ENCODE assay signal across 21 cellular contexts in genomic region chr17:28547096-28547622, GRCh38. TPM values are rescaled to one million over a fixed set of nuclear protein-coding genes. Genes with fewer than 3 reads are reported as not detected.
DNase-seq lines count a peak whose midpoint lies in the region; ATAC-seq and TF ChIP-seq lines count a peak whose summit lies in the region.
"Had no signal": no experiment of that assay in that cellular context is flagged by ENCODE, and none has a peak within 500 bp of the region (broad histone marks: within the 10 kb centered on the region; RNA-seq: fewer than 3 reads in every experiment).

No MANE protein-coding gene starts in this region.

- ATAC-seq in CD8-positive, alpha-beta T cell: no peak
- ATAC-seq in naive thymus-derived CD4-positive, alpha-beta T cell: no peak
- ATAC-seq in GM21576 (IDR thresholded peaks at IDR 0.05; ENCODE audit: unreplicated experiment): no peak

- H3K4me1 Mint-ChIP-seq in T-helper 1 cell treated with Interleukin-12 subunit alpha and Interleukin-12 subunit beta and Interleukin-4 antibody, amounts not matched to agents 30 μg/mL and 1 μg/mL, for 36 hours (ENCODE audit: low read depth): peaks cover 41% of the 10 kb centered on the region
- H3K4me1 Mint-ChIP-seq in CD8-positive, alpha-beta T cell (ENCODE audit: low read depth): peaks cover 43% of the 10 kb centered on the region
- H3K4me1 Mint-ChIP-seq in activated T-helper 1 cell treated with anti-CD3 and anti-CD28 coated beads, Interleukin-12 subunit alpha, Interleukin-12 subunit beta, Interleukin-2, Interleukin-4 antibody, amounts not matched to agents 30 ng/mL and 10 ng/mL and 1 ng/mL, durations not matched to agents 14 hours and 24 hours and 36 hours (ENCODE audit: low read depth): peaks cover 47% of the 10 kb centered on the region
- H3K4me1 Mint-ChIP-seq in naive thymus-derived CD4-positive, alpha-beta T cell: peaks cover 35 to 55% (median 47%) of the 10 kb centered on the region in 7 donors

- no peaks in the 10 kb centered on the region for H3K9me3 Mint-ChIP-seq in T-helper 1 cell treated with Interleukin-12 subunit alpha and Interleukin-12 subunit beta and Interleukin-4 antibody, amounts not matched to agents 30 μg/mL and 1 μg/mL, for 36 hours
- no peaks in the 10 kb centered on the region for H3K9me3 Mint-ChIP-seq in CD8-positive, alpha-beta T cell
- H3K9me3 Mint-ChIP-seq in activated T-helper 1 cell treated with anti-CD3 and anti-CD28 coated beads, Interleukin-12 subunit alpha, Interleukin-12 subunit beta, Interleukin-2, Interleukin-4 antibody, amounts not matched to agents 30 ng/mL and 10 ng/mL and 1 ng/mL, durations not matched to agents 14 hours and 24 hours and 36 hours: no peaks in the 10 kb centered on the region
- H3K9me3 Mint-ChIP-seq in naive thymus-derived CD4-positive, alpha-beta T cell: no peaks in the 10 kb centered on the region
- H3K9me3 Mint-ChIP-seq: neural progenitor cell, type B pancreatic cell had no signal

- TF ChIP-seq CTCF in CD8-positive, alpha-beta T cell (IDR thresholded peaks at IDR 0.05): no peak
- no peak for TF ChIP-seq CTCF in hepatocyte (IDR thresholded peaks at IDR 0.05; ENCODE audit: poor library complexity)

- 88% methylated on average over 14 of the region's 14 CpGs for WGBS in hepatocyte (ENCODE audit: low lambda C conversion rate, missing lambda C conversion rate)

- POLR2A ChIA-PET in CD8-positive, alpha-beta T cell (lab: Charles Lee): interaction anchor here (1.1 to 2.6 kb wide), 4 partner anchors 24 to 98 kb away, joined by 3 to 7 read pairs (median 4); partner anchors contain the start of genes ALDOC, BLTP2 and PIGS
- POLR2A ChIA-PET in naive thymus-derived CD4-positive, alpha-beta T cell (lab: Charles Lee): interaction anchor here (0.6 to 10.1 kb wide), 8 partner anchors 9 to 132 kb away, joined by 3 to 102 read pairs (median 4); partner anchors contain the start of genes ALDOC, PIGS and SPAG5

- H3K4me1 ChIP-seq in CD8-positive, alpha-beta T cell (ENCODE audit: insufficient read depth, low read length): peaks cover 51% of the 10 kb centered on the region
- H3K4me1 ChIP-seq in naive thymus-derived CD4-positive, alpha-beta T cell (ENCODE audit: control insufficient read depth in 2 of 2, insufficient read depth in 2 of 2, low read length in 2 of 2): peaks cover 30 to 44% of the 10 kb centered on the region in 2 donors
- peaks cover 11% of the 10 kb centered on the region for H3K4me1 ChIP-seq in hepatocyte (ENCODE audit: insufficient read depth)

- H4K20me1 ChIP-seq in hepatocyte (ENCODE audit: insufficient read depth, poor library complexity, severe bottlenecking): peaks cover 10% of the 10 kb centered on the region

- H3K36me3 ChIP-seq in CD8-positive, alpha-beta T cell (ENCODE audit: insufficient read depth, low read length): peaks cover 14% of the 10 kb centered on the region
- H3K36me3 ChIP-seq in naive thymus-derived CD4-positive, alpha-beta T cell (ENCODE audit: control insufficient read depth in 2 of 3, insufficient read depth in 3 of 3, low read length in 3 of 3): no peaks in the 10 kb centered on the region
- no peaks in the 10 kb centered on the region for H3K36me3 ChIP-seq in hepatocyte (replicated peaks; ENCODE audit: insufficient read depth, low read depth)
- H3K36me3 ChIP-seq: neural progenitor cell had no signal

- H3K9me2 ChIP-seq in hepatocyte (replicated peaks; ENCODE audit: insufficient read depth): no peaks in the 10 kb centered on the region

- H3K27ac ChIP-seq in CD8-positive, alpha-beta T cell (ENCODE audit: low read depth, low read length): peak overlapping the region; percentile 39
- peak overlapping the region; percentile 89 for H3K27ac ChIP-seq in naive thymus-derived CD4-positive, alpha-beta T cell (ENCODE audit: low read depth, low read length)
- no peak overlapping the region for H3K27ac ChIP-seq in hepatocyte
- H3K27ac ChIP-seq: 22Rv1, neural progenitor cell had no signal

- DNase-seq in T-helper 1 cell (no peak), DMS114 treated with DMSO at 0.1 percent for 48 hours (lab: John Stamatoyannopoulos, UW; ENCODE audit: unreplicated experiment) (no peak), hepatocyte (ENCODE audit: low spot score) (no peak)
- no peak for DNase-seq in CD8-positive, alpha-beta T cell
- no peak for DNase-seq in activated T-helper 1 cell treated with anti-CD3 and anti-CD28 coated beads, Interleukin-12 subunit alpha, Interleukin-12 subunit beta, Interleukin-2, Interleukin-4 antibody, amounts not matched to agents 30 ng/mL and 10 ng/mL and 1 ng/mL, durations not matched to agents 14 hours and 24 hours and 36 hours (ENCODE audit: low spot score)
- DNase-seq in naive thymus-derived CD4-positive, alpha-beta T cell: no peak
- DNase-seq: activated CD8-positive, alpha-beta memory T cell treated with anti-CD3 and anti-CD28 coated beads, Interleukin-2, amount 50 U/mL, for 4 hours; DMS79; effector memory CD4-positive, alpha-beta T cell; mesendoderm; NCI-H1105 treated with DMSO at 0.1 percent for 48 hours; NCI-H2171; NCI-H774; SW 1271 had no signal

- no peak overlapping the region for H3K4me2 ChIP-seq in hepatocyte
- H3K4me2 ChIP-seq: neural progenitor cell had no signal

- H3K27ac Mint-ChIP-seq in T-helper 1 cell treated with Interleukin-12 subunit alpha and Interleukin-12 subunit beta and Interleukin-4 antibody, amounts not matched to agents 30 μg/mL and 1 μg/mL, for 36 hours: peak overlapping the region; percentile 98
- peak overlapping the region; percentile 93 for H3K27ac Mint-ChIP-seq in CD8-positive, alpha-beta T cell
- no peak overlapping the region for H3K27ac Mint-ChIP-seq in activated T-helper 1 cell treated with anti-CD3 and anti-CD28 coated beads, Interleukin-12 subunit alpha, Interleukin-12 subunit beta, Interleukin-2, Interleukin-4 antibody, amounts not matched to agents 30 ng/mL and 10 ng/mL and 1 ng/mL, durations not matched to agents 14 hours and 24 hours and 36 hours
- peak overlapping the region; percentile 82 to 98 (median 96) for H3K27ac Mint-ChIP-seq in naive thymus-derived CD4-positive, alpha-beta T cell
- H3K27ac Mint-ChIP-seq: type B pancreatic cell had no signal

- no peaks in the 10 kb centered on the region for H3K27me3 Mint-ChIP-seq in T-helper 1 cell treated with Interleukin-12 subunit alpha and Interleukin-12 subunit beta and Interleukin-4 antibody, amounts not matched to agents 30 μg/mL and 1 μg/mL, for 36 hours (ENCODE audit: low read depth)
- no peaks in the 10 kb centered on the region for H3K27me3 Mint-ChIP-seq in CD8-positive, alpha-beta T cell (ENCODE audit: low read depth)
- H3K27me3 Mint-ChIP-seq in activated T-helper 1 cell treated with anti-CD3 and anti-CD28 coated beads, Interleukin-12 subunit alpha, Interleukin-12 subunit beta, Interleukin-2, Interleukin-4 antibody, amounts not matched to agents 30 ng/mL and 10 ng/mL and 1 ng/mL, durations not matched to agents 14 hours and 24 hours and 36 hours (ENCODE audit: insufficient read depth): no peaks in the 10 kb centered on the region
- no peaks in the 10 kb centered on the region for H3K27me3 Mint-ChIP-seq in naive thymus-derived CD4-positive, alpha-beta T cell
- H3K27me3 Mint-ChIP-seq: type B pancreatic cell had no signal

- no peak overlapping the region for H2AFZ ChIP-seq in hepatocyte
- H2AFZ ChIP-seq: neural progenitor cell had no signal

- H3K27me3 ChIP-seq in CD8-positive, alpha-beta T cell (ENCODE audit: insufficient read depth, low read length): no peaks in the 10 kb centered on the region
- no peaks in the 10 kb centered on the region for H3K27me3 ChIP-seq in naive thymus-derived CD4-positive, alpha-beta T cell (ENCODE audit: control insufficient read depth in 2 of 2, insufficient read depth in 2 of 2, low read length in 2 of 2)
- no peaks in the 10 kb centered on the region for H3K27me3 ChIP-seq in hepatocyte
- H3K27me3 ChIP-seq: neural progenitor cell had no signal

- peak overlapping the region; percentile 33 for H3K4me3 ChIP-seq in CD8-positive, alpha-beta T cell (ENCODE audit: low read depth, low read length)
- H3K4me3 ChIP-seq in naive thymus-derived CD4-positive, alpha-beta T cell (ENCODE audit: low read length): no peak overlapping the region
- H3K4me3 ChIP-seq in hepatocyte: no peak overlapping the region
- H3K4me3 ChIP-seq: neural progenitor cell had no signal

- peaks cover 20% of the 10 kb centered on the region for H3K36me3 Mint-ChIP-seq in T-helper 1 cell treated with Interleukin-12 subunit alpha and Interleukin-12 subunit beta and Interleukin-4 antibody, amounts not matched to agents 30 μg/mL and 1 μg/mL, for 36 hours (ENCODE audit: low read depth)
- H3K36me3 Mint-ChIP-seq in CD8-positive, alpha-beta T cell: peaks cover 10% of the 10 kb centered on the region
- peaks cover 8% of the 10 kb centered on the region for H3K36me3 Mint-ChIP-seq in activated T-helper 1 cell treated with anti-CD3 and anti-CD28 coated beads, Interleukin-12 subunit alpha, Interleukin-12 subunit beta, Interleukin-2, Interleukin-4 antibody, amounts not matched to agents 30 ng/mL and 10 ng/mL and 1 ng/mL, durations not matched to agents 14 hours and 24 hours and 36 hours (ENCODE audit: low read depth)
- H3K36me3 Mint-ChIP-seq in naive thymus-derived CD4-positive, alpha-beta T cell: peaks cover 0 to 6% (median 0%) of the 10 kb centered on the region in 5 donors
- H3K36me3 Mint-ChIP-seq: neural progenitor cell, type B pancreatic cell had no signal

- peaks cover 22% of the 10 kb centered on the region for H3K79me2 ChIP-seq in hepatocyte

- peak overlapping the region; percentile 23 for H3K4me3 Mint-ChIP-seq in T-helper 1 cell treated with Interleukin-12 subunit alpha and Interleukin-12 subunit beta and Interleukin-4 antibody, amounts not matched to agents 30 μg/mL and 1 μg/mL, for 36 hours
- H3K4me3 Mint-ChIP-seq in CD8-positive, alpha-beta T cell: peak overlapping the region; percentile 47
- peak overlapping the region; percentile 27 for H3K4me3 Mint-ChIP-seq in activated T-helper 1 cell treated with anti-CD3 and anti-CD28 coated beads, Interleukin-12 subunit alpha, Interleukin-12 subunit beta, Interleukin-2, Interleukin-4 antibody, amounts not matched to agents 30 ng/mL and 10 ng/mL and 1 ng/mL, durations not matched to agents 14 hours and 24 hours and 36 hours
- peak overlapping the region; percentile 65 to 99 (median 74) for H3K4me3 Mint-ChIP-seq in naive thymus-derived CD4-positive, alpha-beta T cell
- H3K4me3 Mint-ChIP-seq: neural progenitor cell, type B pancreatic cell had no signal

- no peaks in the 10 kb centered on the region for H3K9me3 ChIP-seq in CD8-positive, alpha-beta T cell (ENCODE audit: low read length)
- no peaks in the 10 kb centered on the region for H3K9me3 ChIP-seq in naive thymus-derived CD4-positive, alpha-beta T cell (ENCODE audit: control insufficient read depth in 2 of 3, low read length in 3 of 3)
- no peaks in the 10 kb centered on the region for H3K9me3 ChIP-seq in hepatocyte (ENCODE audit: low read depth)

- intact Hi-C loops in CD8-positive, alpha-beta T cell (cut with DNase I, micrococcal nuclease): loop anchor here (5.0 kb wide), 1 partner anchor 65 kb away; the partner anchor contains the start of gene RSKR (in 2 of the 2)
- intact Hi-C loops in activated T-helper 1 cell treated with anti-CD3 and anti-CD28 coated beads, Interleukin-12 subunit alpha, Interleukin-12 subunit beta, Interleukin-2, Interleukin-4 antibody, amounts not matched to agents 30 ng/mL and 10 ng/mL and 1 ng/mL, durations not matched to agents 14 hours and 24 hours and 36 hours (cut with micrococcal nuclease): loop anchor here (5.0 kb wide), 2 partner anchors 65 to 175 kb away; partner anchors contain the start of genes RSKR, SARM1 and VTN
- intact Hi-C loops in naive thymus-derived CD4-positive, alpha-beta T cell (cut with micrococcal nuclease): loop anchor here (10.0 kb wide), 2 partner anchors 212 to 312 kb away; partner anchors contain the start of genes IFT20 (in 1 of the 2) and TNFAIP1 (in 1 of the 2)

- CTCF ChIA-PET in CD8-positive, alpha-beta T cell (lab: Charles Lee): interaction anchor here (0.7 to 5.7 kb wide), 13 partner anchors 7 to 130 kb away, joined by 3 to 42 read pairs (median 5); partner anchors contain the start of genes ALDOC and PIGS
- CTCF ChIA-PET in naive thymus-derived CD4-positive, alpha-beta T cell (lab: Charles Lee): interaction anchor here (0.6 to 1.1 kb wide), 2 partner anchors 66 to 908 kb away, joined by 3 read pairs; no protein-coding TSS in a partner anchor

RNA-seq across cellular contexts. Expression of gene UNC119, which starts 5.3 kb away (rescaled TPM):
- total RNA-seq in CD8-positive, alpha-beta T cell: 10 to 100 TPM; 48.9 to 49.9 TPM
- 63.3 and 63.9 TPM in 2 replicates for total RNA-seq in activated T-helper 1 cell treated with anti-CD3 and anti-CD28 coated beads, Interleukin-12 subunit alpha, Interleukin-12 subunit beta, Interleukin-2, Interleukin-4 antibody, amounts not matched to agents 30 ng/mL and 10 ng/mL and 1 ng/mL, durations not matched to agents 14 hours and 24 hours and 36 hours
- 100 to 1,000 TPM in 1 of 5 experiments, 10 to 100 TPM in 4; 40.6 to 108 (median 90.2) TPM for total RNA-seq in naive thymus-derived CD4-positive, alpha-beta T cell
- polyA plus RNA-seq in naive thymus-derived CD4-positive, alpha-beta T cell: 10 to 100 TPM; 37.7 to 48.1 TPM
- 65.2 and 68.1 TPM in 2 replicates for total RNA-seq in hepatocyte
- polyA plus RNA-seq in hepatocyte: 85.5 and 87.6 TPM in 2 replicates

RNA-seq across cellular contexts. Expression of gene PIGS, which starts 24.2 kb away (rescaled TPM):
- 10 to 100 TPM; 46.2 to 60.0 TPM for total RNA-seq in CD8-positive, alpha-beta T cell
- 57.8 and 61.2 TPM in 2 replicates for total RNA-seq in activated T-helper 1 cell treated with anti-CD3 and anti-CD28 coated beads, Interleukin-12 subunit alpha, Interleukin-12 subunit beta, Interleukin-2, Interleukin-4 antibody, amounts not matched to agents 30 ng/mL and 10 ng/mL and 1 ng/mL, durations not matched to agents 14 hours and 24 hours and 36 hours
- total RNA-seq in naive thymus-derived CD4-positive, alpha-beta T cell: 10 to 100 TPM; 58.5 to 71.2 (median 62.4) TPM
- polyA plus RNA-seq in naive thymus-derived CD4-positive, alpha-beta T cell: 10 to 100 TPM; 46.6 to 53.5 TPM
- total RNA-seq in hepatocyte: 39.5 and 59.1 TPM in 2 replicates
- polyA plus RNA-seq in hepatocyte: 65.4 and 78.2 TPM in 2 replicates

RNA-seq across cellular contexts. Expression of gene ALDOC, which starts 29.5 kb away (rescaled TPM):
- total RNA-seq in CD8-positive, alpha-beta T cell: 10 to 100 TPM; 16.3 to 16.5 TPM
- total RNA-seq in activated T-helper 1 cell treated with anti-CD3 and anti-CD28 coated beads, Interleukin-12 subunit alpha, Interleukin-12 subunit beta, Interleukin-2, Interleukin-4 antibody, amounts not matched to agents 30 ng/mL and 10 ng/mL and 1 ng/mL, durations not matched to agents 14 hours and 24 hours and 36 hours: 44.0 and 47.6 TPM in 2 replicates
- 100 to 1,000 TPM in 1 of 5 experiments, 10 to 100 TPM in 4; 24.5 to 159 (median 40.1) TPM for total RNA-seq in naive thymus-derived CD4-positive, alpha-beta T cell
- polyA plus RNA-seq in naive thymus-derived CD4-positive, alpha-beta T cell: 100 to 1,000 TPM in 1 of 2 donors, 10 to 100 TPM in 1; 92.9 to 103 TPM
- 31.8 and 34.5 TPM in 2 replicates for total RNA-seq in hepatocyte
- polyA plus RNA-seq in hepatocyte: 14.9 and 16.2 TPM in 2 replicates

RNA-seq across cellular contexts. Expression of gene FOXN1, which starts 41.0 kb away (rescaled TPM):
- not detected for total RNA-seq in CD8-positive, alpha-beta T cell
- not detected in 2 replicates for total RNA-seq in activated T-helper 1 cell treated with anti-CD3 and anti-CD28 coated beads, Interleukin-12 subunit alpha, Interleukin-12 subunit beta, Interleukin-2, Interleukin-4 antibody, amounts not matched to agents 30 ng/mL and 10 ng/mL and 1 ng/mL, durations not matched to agents 14 hours and 24 hours and 36 hours
- total RNA-seq in naive thymus-derived CD4-positive, alpha-beta T cell: not detected
- not detected for polyA plus RNA-seq in naive thymus-derived CD4-positive, alpha-beta T cell
- not detected in 2 replicates for total RNA-seq in hepatocyte
- polyA plus RNA-seq in hepatocyte: 0.87 TPM in 1 of 2 replicates, not detected in the other
- total RNA-seq: cardiac septum, fibroblast of lung had no signal
- polyA plus RNA-seq: fibroblast of lung had no signal

RNA-seq across cellular contexts. Expression of gene SPAG5, which starts 51.7 kb away (rescaled TPM):
- total RNA-seq in CD8-positive, alpha-beta T cell: 10 to 100 TPM; 23.1 to 26.6 TPM
- total RNA-seq in activated T-helper 1 cell treated with anti-CD3 and anti-CD28 coated beads, Interleukin-12 subunit alpha, Interleukin-12 subunit beta, Interleukin-2, Interleukin-4 antibody, amounts not matched to agents 30 ng/mL and 10 ng/mL and 1 ng/mL, durations not matched to agents 14 hours and 24 hours and 36 hours: 81.9 and 83.1 TPM in 2 replicates
- 10 to 100 TPM; 10.4 to 95.3 (median 18.4) TPM for total RNA-seq in naive thymus-derived CD4-positive, alpha-beta T cell
- polyA plus RNA-seq in naive thymus-derived CD4-positive, alpha-beta T cell: 1 to 10 TPM; 1.6 to 3.9 TPM
- total RNA-seq in hepatocyte: 13.9 and 16.3 TPM in 2 replicates
- 17.9 and 19.2 TPM in 2 replicates for polyA plus RNA-seq in hepatocyte

Comparison
In these comparisons a context has a peak if more than half of its experiments do, and no peak if none do; other contexts are left out.
1. H3K4me3 Mint-ChIP-seq: peak in every context shown above with its lines; median percentile 74 in naive thymus-derived CD4-positive, alpha-beta T cell; 47 in CD8-positive, alpha-beta T cell; 27 in activated T-helper 1 cell treated with anti-CD3 and anti-CD28 coated beads, Interleukin-12 subunit alpha, Interleukin-12 subunit beta, Interleukin-2, Interleukin-4 antibody, amounts not matched to agents 30 ng/mL and 10 ng/mL and 1 ng/mL, durations not matched to agents 14 hours and 24 hours and 36 hours; 23 in T-helper 1 cell treated with Interleukin-12 subunit alpha and Interleukin-12 subunit beta and Interleukin-4 antibody, amounts not matched to agents 30 μg/mL and 1 μg/mL, for 36 hours.